1 cellular context compared by ENCODE assay signal in genomic region chr1:48831579-48831978, GRCh38.
TF ChIP-seq lines count a peak whose summit lies in the region.

No MANE protein-coding gene starts in this region.

TF ChIP-seq in HEK293, 187 proteins besides CTCF, POLR2A, EP300 and RAD21 (continued from another document):
- TF ChIP-seq ZNF280C (tag by site-specific recombination; IDR thresholded peaks at IDR 0.05) (no peak), ZNF302 (tag by site-specific recombination; IDR thresholded peaks at IDR 0.05; ENCODE audit: low read depth) (no peak), PRDM4 (tag by site-specific recombination; IDR thresholded peaks at IDR 0.05) (peak; percentile 83; the same call in 1 of the 2 replicates), ZNF248 (tag by site-specific recombination; IDR thresholded peaks at IDR 0.05) (no peak), FEZF1 (tag by site-specific recombination; IDR thresholded peaks at IDR 0.05) (peak; percentile 6; the same call in 1 of the 2 replicates), ZBTB17 (tag by site-specific recombination; IDR thresholded peaks at IDR 0.05) (peak; percentile 31; the same call in 1 of the 2 replicates), ZNF155 (tag by site-specific recombination; IDR thresholded peaks at IDR 0.05) (no peak)
